Comparison of ENCODE assay signal across 7 cellular contexts in genomic region chr4:139083533-139084424, GRCh38.
DNase-seq lines count a peak whose midpoint lies in the region; ATAC-seq and TF ChIP-seq lines count a peak whose summit lies in the region.

No MANE protein-coding gene starts in this region.

- DNase-seq in NCI-H1436 treated with DMSO at 0.1 percent for 48 hours (lab: John Stamatoyannopoulos, UW) (peak; percentile 7), T-helper 22 cell (ENCODE audit: low read depth) (peak; percentile 75), astrocyte of the hippocampus (ENCODE audit: low read depth, low spot score) (peak; percentile 95), iPS DF 19.7 (ENCODE audit: low read depth, low spot score) (peak; percentile 47), sciatic nerve (ENCODE audit: low spot score) (peak; percentile 91)

- TF ChIP-seq POLR2A in GM15510 (IDR thresholded peaks at IDR 0.05; ENCODE audit: borderline replicate concordance, extremely low read depth, insufficient read length), result peak; percentile 72

- peak; percentile 49 for ATAC-seq in HG02840 (IDR thresholded peaks at IDR 0.05; ENCODE audit: low FRiP score, unreplicated experiment)
- ATAC-seq in sciatic nerve, result peak; percentile 83

- intact Hi-C loops in sciatic nerve (cut with DNase I), result loop anchor here (10.0 kb wide), 1 partner anchor 211 kb away; no protein-coding TSS in a partner anchor

Comparison
In these comparisons a context has a peak if more than half of its experiments do, and no peak if none do; other contexts are left out.
1. Peak in every context shown above with its lines: DNase-seq and ATAC-seq.
2. DNase-seq: peak in every context shown above with its lines; median percentile 95 in astrocyte of the hippocampus; 91 in sciatic nerve; 75 in T-helper 22 cell; 47 in iPS DF 19.7; 7 in NCI-H1436 treated with DMSO at 0.1 percent for 48 hours.